10 cellular contexts compared by ENCODE assay signal in the genomic region with DNA sequence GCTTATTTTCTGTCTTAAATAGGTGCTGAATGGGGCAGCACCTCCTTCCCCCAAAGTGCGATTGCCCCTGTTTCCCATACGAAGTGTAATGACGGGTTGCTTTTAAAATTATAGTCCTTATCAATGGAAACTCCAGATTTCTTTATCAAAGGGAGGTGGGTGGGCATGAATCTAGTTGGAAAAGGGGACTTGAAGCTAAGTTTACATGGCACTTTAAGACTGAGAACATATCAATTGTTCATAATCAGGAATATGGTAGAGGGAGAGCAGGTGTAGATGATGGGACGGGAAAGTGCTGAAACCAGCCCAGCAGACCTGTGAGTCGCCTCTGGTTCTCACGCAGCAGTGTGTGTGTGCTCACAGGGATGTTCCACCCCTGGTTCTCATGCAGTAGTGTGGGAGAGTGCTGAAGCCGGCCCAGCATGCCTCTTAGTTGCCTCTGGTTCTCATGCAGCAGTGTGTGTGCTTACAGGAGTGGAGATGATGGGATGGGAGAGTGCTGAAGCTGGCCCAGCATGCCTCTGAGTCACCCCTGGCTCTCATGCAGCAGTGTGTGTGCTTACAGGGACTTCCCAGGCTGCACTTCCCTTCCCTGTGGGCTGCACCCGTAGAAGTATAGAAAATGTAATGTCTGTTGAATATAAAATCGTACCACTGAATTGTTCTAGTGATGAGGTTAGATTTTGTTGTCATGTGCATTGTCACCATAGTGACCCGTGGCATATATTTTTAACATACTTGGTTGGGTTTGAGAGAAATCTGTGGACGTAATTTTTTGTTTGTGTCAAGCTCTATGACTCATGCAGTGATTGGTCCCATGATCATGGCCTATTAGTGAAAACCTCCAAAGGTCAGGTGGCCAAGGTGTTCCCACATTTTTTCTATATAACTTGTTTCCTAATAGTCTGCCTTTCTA. TPM values are rescaled to one million over a fixed set of nuclear protein-coding genes. Genes with fewer than 3 reads are reported as not detected.
A peak's percentile ranks its signal among the peaks of the same experiment; 100 is the strongest.
DNase-seq lines count a peak whose midpoint lies in the region; ATAC-seq and TF ChIP-seq lines count a peak whose summit lies in the region.
"Had no signal": no experiment of that assay in that cellular context is flagged by ENCODE, and none has a peak within 500 bp of the region (broad histone marks: within the 10 kb centered on the region; RNA-seq: fewer than 3 reads in every experiment).

No MANE protein-coding gene starts in this region.

- H3K27me3 ChIP-seq in neural progenitor cell, result no peaks in the 10 kb centered on the region
- H3K27me3 ChIP-seq: BLaER1 treated with 17β-estradiol and CSF1 and Interleukin-3, amounts not matched to agents 10 nM and 100 nM had no signal

- ATAC-seq in HG02870 (IDR thresholded peaks at IDR 0.05; ENCODE audit: unreplicated experiment), result peak; percentile 91
- no peak for ATAC-seq in HG03469 (IDR thresholded peaks at IDR 0.05; ENCODE audit: unreplicated experiment)

- H3K27ac Mint-ChIP-seq in activated CD4-positive, alpha-beta T cell treated with anti-CD3 and anti-CD28 coated beads, Interleukin-2, amount 10 ng/mL, durations not matched to agents 7 days and 5 days, result no peak overlapping the region
- H3K27ac Mint-ChIP-seq in neural progenitor cell, result peak overlapping the region; percentile 34
- H3K27ac Mint-ChIP-seq in progenitor cell of endocrine pancreas, result no peak overlapping the region

- no peaks in the 10 kb centered on the region for H3K9me3 ChIP-seq in neural progenitor cell (ENCODE audit: low read depth)
- H3K9me3 ChIP-seq: BLaER1 treated with 17β-estradiol and CSF1 and Interleukin-3, amounts not matched to agents 10 nM and 100 nM had no signal

- no peaks in the 10 kb centered on the region for H3K27me3 Mint-ChIP-seq in activated CD4-positive, alpha-beta T cell treated with anti-CD3 and anti-CD28 coated beads, Interleukin-2, amount 10 ng/mL, durations not matched to agents 7 days and 5 days
- H3K27me3 Mint-ChIP-seq in neural progenitor cell (ENCODE audit: insufficient read depth, low read depth) (no peaks in the 10 kb centered on the region), progenitor cell of endocrine pancreas (no peaks in the 10 kb centered on the region)

- no peak overlapping the region for H3K9ac ChIP-seq in neural progenitor cell
- H3K9ac ChIP-seq: BLaER1 treated with 17β-estradiol and CSF1 and Interleukin-3, amounts not matched to agents 10 nM and 100 nM had no signal

- POLR2A ChIA-PET in activated CD4-positive, alpha-beta T cell treated with anti-CD3 and anti-CD28 coated beads, Interleukin-2, amount 10 ng/mL, durations not matched to agents 7 days and 5 days (lab: Charles Lee), result no interaction called here

- no peak for TF ChIP-seq CTCF in neural progenitor cell (IDR thresholded peaks at IDR 0.05)
- no peak for TF ChIP-seq CTCF in progenitor cell of endocrine pancreas (IDR thresholded peaks at IDR 0.05; ENCODE audit: unreplicated experiment)

- H2AFZ ChIP-seq in neural progenitor cell (replicated peaks), result no peak overlapping the region

- peaks cover 19% of the 10 kb centered on the region for H3K36me3 ChIP-seq in neural progenitor cell

- no peaks in the 10 kb centered on the region for H3K79me2 ChIP-seq in neural progenitor cell (ENCODE audit: low read depth)

- H3K9me3 Mint-ChIP-seq in activated CD4-positive, alpha-beta T cell treated with anti-CD3 and anti-CD28 coated beads, Interleukin-2, amount 10 ng/mL, durations not matched to agents 7 days and 5 days, result no peaks in the 10 kb centered on the region
- H3K9me3 Mint-ChIP-seq in neural progenitor cell (no peaks in the 10 kb centered on the region), progenitor cell of endocrine pancreas (ENCODE audit: low read depth) (no peaks in the 10 kb centered on the region)

- no peak overlapping the region for H3K4me3 Mint-ChIP-seq in activated CD4-positive, alpha-beta T cell treated with anti-CD3 and anti-CD28 coated beads, Interleukin-2, amount 10 ng/mL, durations not matched to agents 7 days and 5 days
- H3K4me3 Mint-ChIP-seq in neural progenitor cell (no peak overlapping the region), progenitor cell of endocrine pancreas (ENCODE audit: low read depth) (no peak overlapping the region)

- peaks cover 3% of the 10 kb centered on the region for H3K4me1 ChIP-seq in neural progenitor cell

- H3F3A ChIP-seq in neural progenitor cell (ENCODE audit: low read depth), result no peaks in the 10 kb centered on the region

- peaks cover 27% of the 10 kb centered on the region for H3K36me3 Mint-ChIP-seq in activated CD4-positive, alpha-beta T cell treated with anti-CD3 and anti-CD28 coated beads, Interleukin-2, amount 10 ng/mL, durations not matched to agents 7 days and 5 days (ENCODE audit: low read depth)
- H3K36me3 Mint-ChIP-seq in neural progenitor cell (peaks cover 22% of the 10 kb centered on the region), progenitor cell of endocrine pancreas (ENCODE audit: insufficient read depth) (peaks cover 12% of the 10 kb centered on the region)

- H3K27ac ChIP-seq in neural progenitor cell, result no peak overlapping the region
- H3K27ac ChIP-seq: BLaER1 treated with 17β-estradiol and CSF1 and Interleukin-3, amounts not matched to agents 10 nM and 100 nM; VCaP had no signal

- peak; percentile 5 for DNase-seq in activated CD4-positive, alpha-beta T cell treated with anti-CD3 and anti-CD28 coated beads for 48 hours
- DNase-seq in activated CD4-positive, alpha-beta T cell treated with anti-CD3 and anti-CD28 coated beads, Interleukin-2, amount 10 ng/mL, durations not matched to agents 7 days and 5 days, result no peak
- peak; percentile 91 for DNase-seq in astrocyte of the hippocampus (ENCODE audit: low read depth, low spot score)
- DNase-seq in neural progenitor cell (ENCODE audit: low spot score), result no peak
- no peak for DNase-seq in progenitor cell of endocrine pancreas (ENCODE audit: low spot score, unreplicated experiment)
- DNase-seq in epidermal melanocyte (ENCODE audit: insufficient read length, low spot score), result no peak

- H3K4me2 ChIP-seq in neural progenitor cell, result no peak overlapping the region

- no peak overlapping the region for H3K4me3 ChIP-seq in neural progenitor cell
- H3K4me3 ChIP-seq: BLaER1 treated with 17β-estradiol and CSF1 and Interleukin-3, amounts not matched to agents 10 nM and 100 nM had no signal

- H3K4me1 Mint-ChIP-seq in activated CD4-positive, alpha-beta T cell treated with anti-CD3 and anti-CD28 coated beads, Interleukin-2, amount 10 ng/mL, durations not matched to agents 7 days and 5 days, result no peaks in the 10 kb centered on the region
- peaks cover 2% of the 10 kb centered on the region for H3K4me1 Mint-ChIP-seq in neural progenitor cell
- H3K4me1 Mint-ChIP-seq in progenitor cell of endocrine pancreas (ENCODE audit: low read depth), result peaks cover 1% of the 10 kb centered on the region

- CTCF ChIA-PET in activated CD4-positive, alpha-beta T cell treated with anti-CD3 and anti-CD28 coated beads, Interleukin-2, amount 10 ng/mL, durations not matched to agents 7 days and 5 days (lab: Charles Lee), result interaction anchor here (1.1 kb wide), 1 partner anchor 10 kb away, joined by 3 read pairs; no protein-coding TSS in a partner anchor

- no peaks in the 10 kb centered on the region for H4K20me1 ChIP-seq in neural progenitor cell (ENCODE audit: low read depth)

RNA-seq across cellular contexts. Expression of gene GPATCH2L, which starts 51.6 kb away (rescaled TPM):
- total RNA-seq in activated CD4-positive, alpha-beta T cell treated with anti-CD3 and anti-CD28 coated beads, Interleukin-2, amount 10 ng/mL, durations not matched to agents 7 days and 5 days, result 10 to 100 TPM; 41.8 to 51.9 TPM
- total RNA-seq in neural progenitor cell (ENCODE audit: low replicate concordance) (68.2 and 93.0 TPM in 2 replicates), progenitor cell of endocrine pancreas (73.3 TPM in 2 replicates)

Comparison
In these comparisons a context has a peak if more than half of its experiments do, and no peak if none do; other contexts are left out.
1. DNase-seq: peak in activated CD4-positive, alpha-beta T cell treated with anti-CD3 and anti-CD28 coated beads for 48 hours (single experiment) and astrocyte of the hippocampus (single experiment); none in activated CD4-positive, alpha-beta T cell treated with anti-CD3 and anti-CD28 coated beads, Interleukin-2, amount 10 ng/mL, durations not matched to agents 7 days and 5 days (single experiment), neural progenitor cell (single experiment), progenitor cell of endocrine pancreas (single experiment) and epidermal melanocyte (single experiment).